ENCODE assay signal across 19 cellular contexts in the genomic region with DNA sequence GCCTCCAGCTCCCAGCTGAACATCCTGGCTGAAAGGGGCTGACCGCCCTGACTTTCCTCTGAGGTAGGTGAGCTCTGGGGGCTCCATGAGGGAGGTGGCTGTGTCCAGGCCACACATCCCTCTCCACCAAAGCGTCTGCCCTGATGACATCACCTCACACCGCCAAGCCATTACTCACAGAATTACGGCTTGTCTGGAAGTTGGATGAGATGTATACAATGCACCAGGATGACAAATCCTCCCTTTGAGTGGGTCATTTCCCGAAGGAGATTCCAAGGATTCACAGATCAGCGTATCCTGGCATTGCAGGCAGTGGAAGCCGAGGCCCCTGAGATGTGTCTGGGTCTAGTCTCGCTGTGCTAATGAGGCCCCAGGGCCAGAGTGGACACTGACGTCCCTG. TPM values are rescaled to one million over a fixed set of nuclear protein-coding genes. Genes with fewer than 3 reads are reported as not detected.
"Had no signal": no experiment of that assay in that cellular context is flagged by ENCODE, and none has a peak within 500 bp of the region (broad histone marks: within the 10 kb centered on the region; RNA-seq: fewer than 3 reads in every experiment).

No MANE protein-coding gene starts in this region.

- H3K4me3 ChIP-seq: stomach, thoracic aorta had no signal

- H3K27me3 ChIP-seq: brain microvascular endothelial cell had no signal

- H3K36me3 ChIP-seq: brain microvascular endothelial cell, stomach, thoracic aorta had no signal

- H3K4me1 ChIP-seq: stomach had no signal

- H3K27ac ChIP-seq: brain microvascular endothelial cell, stomach, thoracic aorta had no signal

- H3K9me3 ChIP-seq: stomach, thoracic aorta had no signal

- ATAC-seq: activated CD8-positive, alpha-beta T cell treated with anti-CD3 and anti-CD28 coated beads for 36 hours; activated T-cell treated with anti-CD3 and anti-CD28 coated beads, Interleukin-2, amount 50 U/mL, for 72 hours; natural killer cell treated with Interleukin-12 subunit alpha and Interleukin-12 subunit beta and Interleukin-15 and Interleukin-18, amount 100 ng/mL, for 72 hours; sciatic nerve; WTC11 had no signal

- DNase-seq: activated CD4-positive, alpha-beta T cell treated with anti-CD3 and anti-CD28 coated beads for 4 hours; activated CD8-positive, alpha-beta T cell treated with anti-CD3 and anti-CD28 coated beads for 36 hours; activated gamma-delta T cell treated with Interleukin-2 at 50 U/mL for 16 hours; activated naive CD8-positive, alpha-beta T cell treated with anti-CD3 and anti-CD28 coated beads for 36 hours; activated T-cell treated with anti-CD3 and anti-CD28 coated beads, Interleukin-2, amount 50 U/mL, for 72 hours; amygdala; brain microvascular endothelial cell; endodermal cell; hippocampal formation; nucleus accumbens; stimulated activated CD4-positive, alpha-beta T cell treated with anti-CD3 and anti-CD28 coated beads, Interleukin-1b, Interleukin-23, amount 100 ng/mL, for 48 hours; stomach; SW 1271 had no signal

- FAIRE-seq: kidney, TTC549 had no signal

RNA-seq across cellular contexts. Expression of gene RET, which starts 15.1 kb away (rescaled TPM):
- total RNA-seq: activated naive CD8-positive, alpha-beta T cell treated with anti-CD3 and anti-CD28 coated beads for 36 hours; natural killer cell treated with Interleukin-12 subunit alpha and Interleukin-12 subunit beta and Interleukin-15 and Interleukin-18, amount 100 ng/mL, for 72 hours had no signal
